Comparison of ENCODE assay signal across 1 cellular context in genomic region chr20:38435555-38435939, GRCh38.
TF ChIP-seq lines count a peak whose summit lies in the region.

No MANE protein-coding gene starts in this region.

TF ChIP-seq in endothelial cell of umbilical vein, 7 proteins besides CTCF, POLR2A, EP300 and RAD21:
- no peak for TF ChIP-seq JUN (IDR thresholded peaks at IDR 0.05; ENCODE audit: borderline replicate concordance, insufficient read depth, insufficient read length, low read depth)
- TF ChIP-seq EZH2 (IDR thresholded peaks at IDR 0.05; ENCODE audit: borderline replicate concordance, low read depth, low read length, severe bottlenecking) = no peak
- TF ChIP-seq GATA2 (IDR thresholded peaks at IDR 0.05; ENCODE audit: insufficient read depth, insufficient read length, low read depth, low read length) = no peak
- no peak for TF ChIP-seq FOS (IDR thresholded peaks at IDR 0.05; ENCODE audit: borderline replicate concordance, insufficient read depth, low read length)
- TF ChIP-seq MAX (IDR thresholded peaks at IDR 0.05; ENCODE audit: insufficient read depth, insufficient read length) = no peak
- no peak for TF ChIP-seq POLR2AphosphoS5 (IDR thresholded peaks at IDR 0.05; ENCODE audit: insufficient read depth, low read depth, low read length)
- TF ChIP-seq MYC (IDR thresholded peaks at IDR 0.05; ENCODE audit: low read depth, low read length) = no peak
